8 cellular contexts compared by ENCODE assay signal in the genomic region with DNA sequence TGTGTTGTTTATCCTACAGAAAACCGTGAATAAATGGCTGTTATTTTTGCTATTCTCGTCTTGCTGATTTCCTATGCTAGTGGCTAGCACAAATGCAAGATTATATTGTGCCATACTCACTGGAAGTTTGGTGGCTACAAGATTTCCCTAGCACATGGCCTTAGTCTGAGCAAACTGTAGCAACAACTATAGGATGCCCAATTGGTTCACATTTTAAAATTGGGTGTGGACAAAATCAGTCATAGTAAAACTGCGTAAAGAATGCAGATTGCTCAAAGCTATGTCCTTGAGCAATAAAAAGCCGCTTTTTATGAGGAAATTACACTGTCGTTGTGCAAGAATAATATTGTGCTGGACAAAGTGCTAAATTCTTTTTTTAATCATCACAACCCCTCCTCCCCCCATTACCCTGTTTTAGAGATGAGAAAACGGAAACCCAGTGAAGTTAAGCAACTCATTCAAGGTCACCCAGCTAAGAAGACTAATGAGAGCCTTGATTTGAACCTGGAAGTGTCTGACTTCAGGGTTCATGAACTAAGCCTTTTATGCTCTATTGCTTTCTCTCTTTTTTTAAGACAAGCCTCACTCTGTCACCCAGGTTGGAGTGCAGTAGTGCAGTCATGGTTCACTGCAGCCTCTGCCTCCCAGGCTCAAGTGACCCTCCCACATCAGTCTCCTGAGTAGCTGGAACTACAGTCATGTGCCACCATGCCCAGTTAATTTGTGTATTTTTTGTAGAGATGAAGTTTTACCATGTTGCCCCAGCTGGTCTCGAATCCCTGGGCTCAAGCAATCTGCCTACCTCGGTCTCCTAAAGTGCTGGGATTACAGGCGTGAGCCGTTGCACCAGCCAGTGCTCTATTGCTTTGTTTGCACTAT.
A peak's percentile ranks its signal among the peaks of the same experiment; 100 is the strongest.
DNase-seq lines count a peak whose midpoint lies in the region; ATAC-seq, FAIRE-seq and TF ChIP-seq lines count a peak whose summit lies in the region.

No MANE protein-coding gene starts in this region.

- in situ Hi-C loops in G401 (cut with HindIII; ENCODE audit: low sequenced_read_pairs) = no loop called here

- H3K27me3 Mint-ChIP-seq in stimulated activated naive B cell treated with anti-CD40 and anti-IgM and Interleukin-4, amounts not matched to agents 10 μg/mL and 1 μg/mL and 100 μg/mL, for 72 hours = no peaks in the 10 kb centered on the region

- H3K4me3 Mint-ChIP-seq in stimulated activated naive B cell treated with anti-CD40 and anti-IgM and Interleukin-4, amounts not matched to agents 10 μg/mL and 1 μg/mL and 100 μg/mL, for 72 hours = no peak overlapping the region

- no peak overlapping the region for H3K27ac Mint-ChIP-seq in stimulated activated naive B cell treated with anti-CD40 and anti-IgM and Interleukin-4, amounts not matched to agents 10 μg/mL and 1 μg/mL and 100 μg/mL, for 72 hours

- DNase-seq in GM12891 (ENCODE audit: insufficient read length, low spot score) (no peak), RCC 7860 (ENCODE audit: low spot score) (peak; percentile 95), fibroblast of the conjunctiva (ENCODE audit: low read depth) (peak; percentile 95), cerebellar nuclear complex (lab: John Stamatoyannopoulos, UW) (no peak), G401 (ENCODE audit: low spot score) (no peak), NCI-H2107 treated with DMSO at 0.1 percent for 48 hours (lab: John Stamatoyannopoulos, UW; ENCODE audit: unreplicated experiment) (no peak)
- DNase-seq in stimulated activated naive B cell treated with anti-CD40 and anti-IgM and Interleukin-4, amounts not matched to agents 10 μg/mL and 1 μg/mL and 100 μg/mL, for 72 hours = no peak

- no peaks in the 10 kb centered on the region for H3K9me3 Mint-ChIP-seq in stimulated activated naive B cell treated with anti-CD40 and anti-IgM and Interleukin-4, amounts not matched to agents 10 μg/mL and 1 μg/mL and 100 μg/mL, for 72 hours

- no peak for TF ChIP-seq POLR2A in GM12891 (IDR thresholded peaks at IDR 0.05; ENCODE audit: low read depth, low read length)

- FAIRE-seq in GM12891 (lab: Jason Lieb, UNC) (peak; percentile 41), RCC 7860 (lab: Jason Lieb, UNC) (peak; percentile 95)

- peak; percentile 92 for ATAC-seq in HG02759 (IDR thresholded peaks at IDR 0.05; ENCODE audit: unreplicated experiment)
- peak; percentile 23 to 29 for ATAC-seq in stimulated activated naive B cell treated with anti-CD40 and anti-IgM and Interleukin-4, amounts not matched to agents 10 μg/mL and 1 μg/mL and 100 μg/mL, for 72 hours (replicated peaks)

- H3K4me1 Mint-ChIP-seq in stimulated activated naive B cell treated with anti-CD40 and anti-IgM and Interleukin-4, amounts not matched to agents 10 μg/mL and 1 μg/mL and 100 μg/mL, for 72 hours = peaks cover 0 to 6% of the 10 kb centered on the region in 2 donors

- H3K36me3 Mint-ChIP-seq in stimulated activated naive B cell treated with anti-CD40 and anti-IgM and Interleukin-4, amounts not matched to agents 10 μg/mL and 1 μg/mL and 100 μg/mL, for 72 hours = no peaks in the 10 kb centered on the region

TF ChIP-seq in GM12891, 5 proteins besides CTCF, POLR2A, EP300 and RAD21:
- no peak for TF ChIP-seq PAX5 (IDR thresholded peaks at IDR 0.05; ENCODE audit: insufficient read depth, low read length, severe bottlenecking)
- no peak for TF ChIP-seq SPI1 (IDR thresholded peaks at IDR 0.05; ENCODE audit: low read depth, low read length)
- TF ChIP-seq TAF1 (IDR thresholded peaks at IDR 0.05; ENCODE audit: low read depth, low read length) = no peak
- TF ChIP-seq POLR2AphosphoS5 (IDR thresholded peaks at IDR 0.05; ENCODE audit: low read depth, low read length) = no peak
- TF ChIP-seq POU2F2 (IDR thresholded peaks at IDR 0.05; ENCODE audit: low read depth, low read length) = no peak

Comparison
In these comparisons a context has a peak if more than half of its experiments do, and no peak if none do; other contexts are left out.
1. DNase-seq: peak in RCC 7860 (single experiment) and fibroblast of the conjunctiva (single experiment); none in GM12891 (single experiment), stimulated activated naive B cell treated with anti-CD40 and anti-IgM and Interleukin-4, amounts not matched to agents 10 μg/mL and 1 μg/mL and 100 μg/mL, for 72 hours (single experiment), cerebellar nuclear complex (0 of 2), G401 (single experiment) and NCI-H2107 treated with DMSO at 0.1 percent for 48 hours (single experiment).